ENCODE assay signal across 8 cellular contexts in genomic region chr1:156103521-156103947, GRCh38. TPM values are rescaled to one million over a fixed set of nuclear protein-coding genes. Genes with fewer than 3 reads are reported as not detected.
DNase-seq lines count a peak whose midpoint lies in the region; ATAC-seq and TF ChIP-seq lines count a peak whose summit lies in the region.

No MANE protein-coding gene starts in this region.

- intact Hi-C loops in naive thymus-derived CD4-positive, alpha-beta T cell (cut with micrococcal nuclease) = no loop called here

- ATAC-seq in naive thymus-derived CD4-positive, alpha-beta T cell = no peak
- no peak for ATAC-seq in GM21515 (IDR thresholded peaks at IDR 0.05; ENCODE audit: unreplicated experiment)

- TF ChIP-seq CTCF in coronary artery (IDR thresholded peaks at IDR 0.05) = no peak

- H3K27ac ChIP-seq in ACC112 (ENCODE audit: low read depth, low read length) = peak overlapping the region; percentile 99
- peak overlapping the region; percentile 86 to 95 for H3K27ac ChIP-seq in coronary artery
- no peak overlapping the region for H3K27ac ChIP-seq in naive thymus-derived CD4-positive, alpha-beta T cell (ENCODE audit: low read depth, low read length)

- H3K9ac ChIP-seq in NT2/D1 (ENCODE audit: insufficient read length, low read depth) = peak overlapping the region; percentile 61

- H3K4me3 Mint-ChIP-seq in naive thymus-derived CD4-positive, alpha-beta T cell = peak overlapping the region in 1 of 10 donors; percentile 82

- CTCF ChIA-PET in naive thymus-derived CD4-positive, alpha-beta T cell (lab: Charles Lee) = interaction anchor here (20.3 kb wide), 1 partner anchor 23 kb away, joined by 340 read pairs; no protein-coding TSS in a partner anchor

- POLR2A ChIA-PET in naive thymus-derived CD4-positive, alpha-beta T cell (lab: Charles Lee) = interaction anchor here (1.1 kb wide), 1 partner anchor 23 kb away, joined by 3 read pairs; no protein-coding TSS in a partner anchor

- peaks cover 0 to 50% (median 0%) of the 10 kb centered on the region in 5 donors for H3K27me3 Mint-ChIP-seq in naive thymus-derived CD4-positive, alpha-beta T cell

- peaks cover 6% of the 10 kb centered on the region for H3K79me2 ChIP-seq in ACC112 (ENCODE audit: control insufficient read depth, insufficient read depth, low read length, unreplicated experiment)

- peaks cover 0 to 2% (median 0%) of the 10 kb centered on the region in 11 donors for H3K9me3 Mint-ChIP-seq in naive thymus-derived CD4-positive, alpha-beta T cell

- peaks cover 12 to 54% (median 28%) of the 10 kb centered on the region in 7 donors for H3K4me1 Mint-ChIP-seq in naive thymus-derived CD4-positive, alpha-beta T cell

- DNase-seq in NT2/D1 (ENCODE audit: low read depth, low spot score) (no peak), coronary artery (ENCODE audit: low spot score) (no peak), Ammon's horn (ENCODE audit: low spot score) (no peak), iPS-NIHi11 (ENCODE audit: low spot score) (no peak), NCI-H2227 (lab: John Stamatoyannopoulos, UW; ENCODE audit: unreplicated experiment) (no peak)
- DNase-seq in naive thymus-derived CD4-positive, alpha-beta T cell = peak in 1 of 9 donors; percentile 47

- H3K27ac Mint-ChIP-seq in naive thymus-derived CD4-positive, alpha-beta T cell = peak overlapping the region in 8 of 9 donors; percentile 38 to 99 (median 92)

- H3K27me3 ChIP-seq in ACC112 (ENCODE audit: insufficient read depth, low read length) (no peaks in the 10 kb centered on the region), NT2/D1 (ENCODE audit: insufficient read depth, insufficient read length) (no peaks in the 10 kb centered on the region)
- H3K27me3 ChIP-seq in naive thymus-derived CD4-positive, alpha-beta T cell (ENCODE audit: control insufficient read depth in 2 of 2, insufficient read depth in 2 of 2, low read length in 2 of 2) = no peaks in the 10 kb centered on the region

- H3K9me3 ChIP-seq in NT2/D1 (ENCODE audit: insufficient read depth, low read length) = no peaks in the 10 kb centered on the region
- no peaks in the 10 kb centered on the region for H3K9me3 ChIP-seq in naive thymus-derived CD4-positive, alpha-beta T cell (ENCODE audit: control insufficient read depth in 2 of 3, low read length in 3 of 3)

- no peak overlapping the region for H2AFZ ChIP-seq in ACC112 (ENCODE audit: low read length, unreplicated experiment)

- H3K4me3 ChIP-seq in ACC112 (ENCODE audit: low read depth, low read length) (peak overlapping the region; percentile 67), NT2/D1 (ENCODE audit: insufficient read length, low read depth) (no peak overlapping the region), coronary artery (peak overlapping the region; percentile 60)
- no peak overlapping the region for H3K4me3 ChIP-seq in naive thymus-derived CD4-positive, alpha-beta T cell (ENCODE audit: low read length)

- peaks cover 70% of the 10 kb centered on the region for H3K4me1 ChIP-seq in ACC112 (ENCODE audit: control insufficient read depth, insufficient read depth, low read length, unreplicated experiment)
- peaks cover 62% of the 10 kb centered on the region for H3K4me1 ChIP-seq in NT2/D1 (ENCODE audit: insufficient read depth, insufficient read length)
- H3K4me1 ChIP-seq in naive thymus-derived CD4-positive, alpha-beta T cell (ENCODE audit: control insufficient read depth in 2 of 2, insufficient read depth in 2 of 2, low read length in 2 of 2) = peaks cover 12 to 38% of the 10 kb centered on the region in 2 donors

- H3K36me3 ChIP-seq in ACC112 (ENCODE audit: insufficient read depth, low read length) (no peaks in the 10 kb centered on the region), NT2/D1 (ENCODE audit: insufficient read depth, insufficient read length, low read length) (peaks cover 39% of the 10 kb centered on the region)
- no peaks in the 10 kb centered on the region for H3K36me3 ChIP-seq in naive thymus-derived CD4-positive, alpha-beta T cell (ENCODE audit: control insufficient read depth in 2 of 3, insufficient read depth in 3 of 3, low read length in 3 of 3)

- H3K36me3 Mint-ChIP-seq in naive thymus-derived CD4-positive, alpha-beta T cell = peaks cover 0 to 2% (median 0%) of the 10 kb centered on the region in 5 donors

RNA-seq across cellular contexts. Expression of gene LMNA, which starts 11.0 kb away (rescaled TPM):
- total RNA-seq in naive thymus-derived CD4-positive, alpha-beta T cell = 100 to 1,000 TPM in 2 of 5 experiments, 10 to 100 TPM in 1, 1 to 10 TPM in 2; 5.5 to 470 (median 18.0) TPM
- polyA plus RNA-seq in naive thymus-derived CD4-positive, alpha-beta T cell = under 1 TPM in 1 of 2 donors, not detected in 1; 0.20 TPM

RNA-seq across cellular contexts. Expression of gene MEX3A, which starts 21.3 kb away (rescaled TPM):
- total RNA-seq in naive thymus-derived CD4-positive, alpha-beta T cell = under 1 TPM in 4 of 5 experiments, not detected in 1; 0.05 to 0.15 (median 0.13) TPM
- polyA plus RNA-seq in naive thymus-derived CD4-positive, alpha-beta T cell = not detected

RNA-seq across cellular contexts. Expression of gene RAB25, which starts 42.6 kb away (rescaled TPM):
- total RNA-seq in naive thymus-derived CD4-positive, alpha-beta T cell = 1 to 10 TPM in 4 of 5 experiments, not detected in 1; 1.1 to 2.7 (median 2.2) TPM
- polyA plus RNA-seq in naive thymus-derived CD4-positive, alpha-beta T cell = 1 to 10 TPM; 1.5 to 1.8 TPM

RNA-seq across cellular contexts. Expression of gene LAMTOR2, which starts 49.0 kb away (rescaled TPM):
- 10 to 100 TPM; 13.3 to 66.1 (median 27.9) TPM for total RNA-seq in naive thymus-derived CD4-positive, alpha-beta T cell
- polyA plus RNA-seq in naive thymus-derived CD4-positive, alpha-beta T cell = 10 to 100 TPM; 90.1 to 97.9 TPM

RNA-seq across cellular contexts. Expression of gene SEMA4A, which starts 49.9 kb away (rescaled TPM):
- total RNA-seq in naive thymus-derived CD4-positive, alpha-beta T cell = 10 to 100 TPM in 1 of 5 experiments, 1 to 10 TPM in 4; 1.8 to 48.6 (median 3.8) TPM
- polyA plus RNA-seq in naive thymus-derived CD4-positive, alpha-beta T cell = under 1 TPM; 0.06 to 0.24 TPM

Comparison
In these comparisons a context has a peak if more than half of its experiments do, and no peak if none do; other contexts are left out.
1. H3K4me3 ChIP-seq: peak in ACC112 (single experiment) and coronary artery (single experiment); none in NT2/D1 (single experiment) and naive thymus-derived CD4-positive, alpha-beta T cell (single experiment).